In the genomic region with DNA sequence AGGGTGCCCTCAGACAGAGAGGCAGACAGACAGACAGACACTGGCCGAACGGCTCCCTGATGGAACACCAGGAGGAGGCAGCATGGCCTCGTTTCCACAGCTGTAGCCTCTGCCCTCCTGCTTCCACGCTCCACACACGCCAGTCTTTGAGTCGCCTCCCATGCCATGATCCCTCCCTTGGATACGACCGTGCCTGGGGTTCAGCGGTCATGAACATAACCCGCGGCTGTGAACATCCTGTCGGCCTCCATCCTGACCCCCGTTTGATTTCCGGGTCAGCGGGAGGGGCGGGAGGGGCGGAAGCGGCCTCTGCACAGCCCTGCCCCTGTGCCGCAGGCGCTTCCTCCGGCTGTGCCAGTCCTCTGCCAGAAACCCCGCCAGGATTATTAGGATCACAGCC, we compare ENCODE assay signal across 13 cellular contexts. TPM values are rescaled to one million over a fixed set of nuclear protein-coding genes. Genes with fewer than 3 reads are reported as not detected.
DNase-seq lines count a peak whose midpoint lies in the region; ATAC-seq, FAIRE-seq and TF ChIP-seq lines count a peak whose summit lies in the region.
"Had no signal": no experiment of that assay in that cellular context is flagged by ENCODE, and none has a peak within 500 bp of the region (broad histone marks: within the 10 kb centered on the region; RNA-seq: fewer than 3 reads in every experiment).

No MANE protein-coding gene starts in this region.

- no peak for FAIRE-seq in A549 (lab: Jason Lieb, UNC)
- FAIRE-seq: GM18507 had no signal

- no peak for TF ChIP-seq RAD21 in A549 (conservative IDR thresholded peaks at IDR 0.05 in 1 of 2, IDR thresholded peaks at IDR 0.05 in 1 of 2)

- H3K9me3 Mint-ChIP-seq in immature natural killer cell = no peaks in the 10 kb centered on the region

- H3K27me3 Mint-ChIP-seq in T-helper 17 cell = no peaks in the 10 kb centered on the region
- peaks cover 2 to 13% (median 8%) of the 10 kb centered on the region in 3 donors for H3K27me3 Mint-ChIP-seq in immature natural killer cell (ENCODE audit: low read depth in 3 of 3)

- intact Hi-C loops in breast epithelium (cut with DNase I; ENCODE audit: low total_unique reads) = no loop called here

- no peaks in the 10 kb centered on the region for H3K27me3 ChIP-seq in DOHH2 (ENCODE audit: control insufficient read depth, low read length)
- H3K27me3 ChIP-seq in breast epithelium = no peaks in the 10 kb centered on the region

- peaks cover 59% of the 10 kb centered on the region for H3K79me2 ChIP-seq in DOHH2 (ENCODE audit: control insufficient read depth, low read length)

- H3K9me3 ChIP-seq in A549 (no peaks in the 10 kb centered on the region), DOHH2 (ENCODE audit: control insufficient read depth, insufficient read depth, low read length) (no peaks in the 10 kb centered on the region), T-helper 17 cell (ENCODE audit: control insufficient read depth, low read length, poor library complexity, severe bottlenecking) (no peaks in the 10 kb centered on the region), breast epithelium (no peaks in the 10 kb centered on the region)

- no peaks in the 10 kb centered on the region for H3F3A ChIP-seq in DOHH2 (ENCODE audit: control insufficient read depth, insufficient read depth)

- H3K4me3 Mint-ChIP-seq in T-helper 17 cell (peak overlapping the region; percentile 66), immature natural killer cell (peak overlapping the region; percentile 75 to 87 (median 80))

- no peak for TF ChIP-seq CTCF in A549 (IDR thresholded peaks at IDR 0.05)
- TF ChIP-seq CTCF in DOHH2 (IDR thresholded peaks at IDR 0.05; ENCODE audit: low read depth, low read length, poor library complexity, severe bottlenecking) = no peak
- TF ChIP-seq CTCF in breast epithelium (IDR thresholded peaks at IDR 0.05) = no peak

- TF ChIP-seq POLR2A in A549 (IDR thresholded peaks at IDR 0.05; ENCODE audit: low read length) (no peak), breast epithelium (IDR thresholded peaks at IDR 0.05) (no peak)

- CTCF ChIA-PET in A549 (lab: Yijun Ruan, JAX) = interaction anchor here (1.6 kb wide), 1 partner anchor 133 kb away, joined by 3 read pairs; no protein-coding TSS in a partner anchor

- 75% methylated on average over 19 of the region's 22 CpGs for whole genome bisulfite sequencing in A549 (ENCODE audit: missing lambda C conversion rate)

- TF ChIP-seq EP300 in A549 (IDR thresholded peaks at IDR 0.05) = no peak

- H3K36me3 Mint-ChIP-seq in T-helper 17 cell (ENCODE audit: low read depth) = no peaks in the 10 kb centered on the region
- H3K36me3 Mint-ChIP-seq in immature natural killer cell = peaks cover 9 to 16% (median 13%) of the 10 kb centered on the region in 3 donors

- H3K27ac ChIP-seq in A549 = no peak overlapping the region
- no peak overlapping the region for H3K27ac ChIP-seq in DOHH2 (ENCODE audit: low read depth, low read length)
- H3K27ac ChIP-seq in breast epithelium = no peak overlapping the region

- H3K9me2 ChIP-seq in DOHH2 (replicated peaks; ENCODE audit: control insufficient read depth, low read length) = no peaks in the 10 kb centered on the region

- H3K4me1 Mint-ChIP-seq in T-helper 17 cell (peaks cover 7% of the 10 kb centered on the region), immature natural killer cell (peaks cover 33 to 44% of the 10 kb centered on the region in 2 donors)

- H4K20me1 ChIP-seq in DOHH2 (ENCODE audit: control insufficient read depth, insufficient read depth, low read depth, low read length) = no peaks in the 10 kb centered on the region

- H3K4me2 ChIP-seq in A549 (no peak overlapping the region), DOHH2 (ENCODE audit: low read length) (peak overlapping the region; percentile 82)

- peak; percentile 45 to 55; a peak in 4 of 6 replicates for ATAC-seq in A549
- peak; percentile 76 for ATAC-seq in T-helper 17 cell
- no peak for ATAC-seq in HG03196 (IDR thresholded peaks at IDR 0.05; ENCODE audit: unreplicated experiment)
- ATAC-seq in HG03439 (IDR thresholded peaks at IDR 0.05; ENCODE audit: unreplicated experiment) = no peak

- POLR2A ChIA-PET in A549 (lab: Yijun Ruan, JAX) = no interaction called here

- DNase-seq in A549 (ENCODE audit: low read depth in 1 of 2, low spot score in 1 of 2) (no peak), T-helper 17 cell (no peak), immature natural killer cell (peak; percentile 30 to 41 (median 38)), Kasumi-1 (lab: John Stamatoyannopoulos, UW) (no peak), breast epithelium (ENCODE audit: low spot score in 2 of 2) (no peak)
- DNase-seq: central memory CD4-positive, alpha-beta T cell; midbrain; stimulated activated CD8-positive, alpha-beta memory T cell treated with anti-CD3 and anti-CD28 coated beads, Interleukin-4, amount 100 ng/mL, for 48 hours had no signal

- H3K27ac Mint-ChIP-seq in T-helper 17 cell (peak overlapping the region; percentile 37), immature natural killer cell (peak overlapping the region; percentile 77 to 91 (median 88))

- H3K36me3 ChIP-seq in DOHH2 (ENCODE audit: control insufficient read depth, low read length) = peaks cover 7% of the 10 kb centered on the region
- no peaks in the 10 kb centered on the region for H3K36me3 ChIP-seq in breast epithelium

- no peak overlapping the region for H3K4me3 ChIP-seq in A549
- H3K4me3 ChIP-seq in DOHH2 (ENCODE audit: low read length) = peak overlapping the region; percentile 75
- no peak overlapping the region for H3K4me3 ChIP-seq in breast epithelium

- H3K4me1 ChIP-seq in A549 (no peaks in the 10 kb centered on the region), DOHH2 (ENCODE audit: control insufficient read depth, low read length) (peaks cover 15% of the 10 kb centered on the region), breast epithelium (no peaks in the 10 kb centered on the region)

TF ChIP-seq in A549, 52 proteins besides CTCF, POLR2A, EP300 and RAD21:
- TF ChIP-seq BHLHE40 (IDR thresholded peaks at IDR 0.05; ENCODE audit: low read depth, low read length) = no peak

RNA-seq across cellular contexts. Expression of a gene that starts 23.4 kb away (rescaled TPM):
- polyA plus RNA-seq in A549 (2011; rRNA removed) (0.08 and 0.17 TPM in 2 replicates), A549 (2017; fragmentation: RNase III; extraction: RNeasy Plus Mini Kit Qiagen cat#74134 plus additional on column Dnase treatment) (0.08 to 0.12 TPM in 2 of 3 replicates, not detected in the other), immature natural killer cell (under 1 TPM in 2 of 3 donors, not detected in 1; 0.64 to 0.78 TPM)
- 0.07 and 0.25 TPM in 2 replicates for polyA plus RNA-seq in A549 (2012; cell fraction: cytosol; rRNA removed)
- 0.54 and 0.87 TPM in 2 replicates for polyA plus RNA-seq in A549 (2012; cell fraction: nucleus; rRNA removed)
- 0.24 TPM in 1 of 2 replicates, not detected in the other for polyA minus RNA-seq in A549 (2011; rRNA and poly(A)+ RNA removed)
- total RNA-seq in T-helper 17 cell (10 to 100 TPM in 1 of 2 donors, 1 to 10 TPM in 1; 1.8 to 22.1 TPM), breast epithelium (not detected)
- total RNA-seq: fibroblast of villous mesenchyme had no signal

RNA-seq across cellular contexts. Expression of a gene that starts 48.2 kb away (rescaled TPM):
- polyA plus RNA-seq in A549 (2011; rRNA removed) (10.6 and 10.7 TPM in 2 replicates), A549 (2017; fragmentation: RNase III; extraction: RNeasy Plus Mini Kit Qiagen cat#74134 plus additional on column Dnase treatment) (11.3 to 13.0 TPM (median 12.8 TPM) in 3 replicates), immature natural killer cell (10 to 100 TPM in 1 of 3 donors, 1 to 10 TPM in 2; 4.2 to 17.0 (median 4.5) TPM)
- polyA plus RNA-seq in A549 (2012; cell fraction: cytosol; rRNA removed) = 14.8 and 17.3 TPM in 2 replicates
- polyA plus RNA-seq in A549 (2012; cell fraction: nucleus; rRNA removed) = 30.0 and 32.8 TPM in 2 replicates
- 22.1 and 29.9 TPM in 2 replicates for polyA minus RNA-seq in A549 (2011; rRNA and poly(A)+ RNA removed)
- total RNA-seq in T-helper 17 cell (10 to 100 TPM; 11.3 to 12.9 TPM), breast epithelium (10 to 100 TPM; 11.4 to 33.4 (median 22.3) TPM)

RNA-seq across cellular contexts. Expression of a gene that starts 48.5 kb away (rescaled TPM):
- polyA plus RNA-seq in A549 (2011; rRNA removed) (53.3 and 83.2 TPM in 2 replicates), A549 (2017; fragmentation: RNase III; extraction: RNeasy Plus Mini Kit Qiagen cat#74134 plus additional on column Dnase treatment) (37.2 to 40.8 TPM (median 38.8 TPM) in 3 replicates), immature natural killer cell (10 to 100 TPM in 1 of 3 donors, 1 to 10 TPM in 2; 1.9 to 18.7 (median 4.4) TPM)
- 22.7 and 27.9 TPM in 2 replicates for polyA plus RNA-seq in A549 (2012; cell fraction: cytosol; rRNA removed)
- 45.1 and 58.0 TPM in 2 replicates for polyA plus RNA-seq in A549 (2012; cell fraction: nucleus; rRNA removed)
- polyA minus RNA-seq in A549 (2011; rRNA and poly(A)+ RNA removed) = 50.5 and 52.5 TPM in 2 replicates
- total RNA-seq in T-helper 17 cell (1 to 10 TPM; 3.0 to 4.6 TPM), breast epithelium (1 to 10 TPM in 2 of 3 donors, not detected in 1; 4.3 to 8.5 TPM)

Comparison
In these comparisons a context has a peak if more than half of its experiments do, and no peak if none do; other contexts are left out.
1. ATAC-seq: peak in A549 (2 of 2) and T-helper 17 cell (single experiment); none in HG03196 (single experiment) and HG03439 (single experiment).
2. DNase-seq: peak in immature natural killer cell (3 of 3); none in A549 (0 of 2), T-helper 17 cell (0 of 3), Kasumi-1 (0 of 2) and breast epithelium (0 of 2).